21 cellular contexts compared by ENCODE assay signal in genomic region chr2:238954841-238955521, GRCh38.
DNase-seq lines count a peak whose midpoint lies in the region; ATAC-seq and TF ChIP-seq lines count a peak whose summit lies in the region.
"Had no signal": no experiment of that assay in that cellular context is flagged by ENCODE, and none has a peak within 500 bp of the region (broad histone marks: within the 10 kb centered on the region; RNA-seq: fewer than 3 reads in every experiment).

No MANE protein-coding gene starts in this region.

- DNase-seq in D341Med (ENCODE audit: low spot score) = peak; percentile 6
- DNase-seq in IMR-90 = peak; percentile 58
- DNase-seq in fibroblast of lung (ENCODE audit: low read depth in 2 of 2) = peak; percentile 81 to 93
- peak; percentile 36 for DNase-seq in neural progenitor cell (ENCODE audit: low spot score)
- no peak for DNase-seq in transverse colon
- DNase-seq in NCI-H748 (lab: John Stamatoyannopoulos, UW; ENCODE audit: unreplicated experiment) = no peak
- DNase-seq in SK-N-SH = no peak
- DNase-seq in activated CD4-positive, alpha-beta T cell treated with anti-CD3 and anti-CD28 coated beads for 48 hours = no peak
- DNase-seq: activated naive CD8-positive, alpha-beta T cell treated with anti-CD3 and anti-CD28 coated beads, Interleukin-2, amount 50 U/mL, for 24 hours; CD8-positive, alpha-beta memory T cell; erythroblast; KBM-7; NCI-H524; SHP77; stimulated activated naive B cell treated with anti-CD40 and anti-IgM and Interleukin-4, amounts not matched to agents 10 μg/mL and 1 μg/mL and 100 μg/mL, for 72 hours; WERI-Rb-1 had no signal

- H3K4me1 Mint-ChIP-seq in neural progenitor cell = no peaks in the 10 kb centered on the region
- H3K4me1 Mint-ChIP-seq: activated naive CD8-positive, alpha-beta T cell treated with anti-CD3 and anti-CD28 coated beads, Interleukin-2, amount 50 U/mL, for 24 hours; CD8-positive, alpha-beta memory T cell; memory B cell; stimulated activated naive B cell treated with anti-CD40 and anti-IgM and Interleukin-4, amounts not matched to agents 10 μg/mL and 1 μg/mL and 100 μg/mL, for 72 hours had no signal

- no peak overlapping the region for H3K27ac Mint-ChIP-seq in neural progenitor cell
- H3K27ac Mint-ChIP-seq: activated naive CD8-positive, alpha-beta T cell treated with anti-CD3 and anti-CD28 coated beads, Interleukin-2, amount 50 U/mL, for 24 hours; CD8-positive, alpha-beta memory T cell; memory B cell; natural killer cell treated with Interleukin-12 subunit alpha and Interleukin-12 subunit beta and Interleukin-15 and Interleukin-18, amount 100 ng/mL, for 72 hours; stimulated activated naive B cell treated with anti-CD40 and anti-IgM and Interleukin-4, amounts not matched to agents 10 μg/mL and 1 μg/mL and 100 μg/mL, for 72 hours; T-helper 1 cell treated with Interleukin-12 subunit alpha and Interleukin-12 subunit beta and Interleukin-4 antibody, amounts not matched to agents 30 μg/mL and 1 μg/mL, for 36 hours had no signal

- H2AK5ac ChIP-seq in IMR-90 (ENCODE audit: low read depth, low read length) = peak overlapping the region; percentile 25; the same call in 1 of the 2 replicates

- H3K23ac ChIP-seq in IMR-90 (ENCODE audit: low read depth, low read length) = peak overlapping the region; percentile 54; the same call in 1 of the 2 replicates

- H3K79me2 ChIP-seq in fibroblast of lung (ENCODE audit: control insufficient read depth, insufficient read depth, low read length) (no peaks in the 10 kb centered on the region), neural progenitor cell (ENCODE audit: low read depth) (no peaks in the 10 kb centered on the region), SK-N-SH (ENCODE audit: insufficient read depth) (no peaks in the 10 kb centered on the region)

- H3K4me3 ChIP-seq in IMR-90 (ENCODE audit: insufficient read depth, low read depth, low read length) (no peak overlapping the region), fibroblast of lung (replicated peaks in 1 of 4; ENCODE audit: control extremely low read depth in 1 of 4, insufficient read depth in 1 of 4, low read depth in 3 of 4, low read length in 4 of 4) (no peak overlapping the region), neural progenitor cell (no peak overlapping the region), transverse colon (no peak overlapping the region), SK-N-SH (ENCODE audit: low read depth in 2 of 2, low read length in 1 of 2) (no peak overlapping the region)
- H3K4me3 ChIP-seq: cardiac muscle cell, dorsolateral prefrontal cortex had no signal

- no peak overlapping the region for H2BK5ac ChIP-seq in IMR-90 (ENCODE audit: low read depth, low read length, poor library complexity, severe bottlenecking)

- no peaks in the 10 kb centered on the region for H3K9me3 Mint-ChIP-seq in neural progenitor cell
- H3K9me3 Mint-ChIP-seq: activated naive CD8-positive, alpha-beta T cell treated with anti-CD3 and anti-CD28 coated beads, Interleukin-2, amount 50 U/mL, for 24 hours; CD8-positive, alpha-beta memory T cell; natural killer cell treated with Interleukin-12 subunit alpha and Interleukin-12 subunit beta and Interleukin-15 and Interleukin-18, amount 100 ng/mL, for 72 hours; stimulated activated naive B cell treated with anti-CD40 and anti-IgM and Interleukin-4, amounts not matched to agents 10 μg/mL and 1 μg/mL and 100 μg/mL, for 72 hours; T-helper 1 cell treated with Interleukin-12 subunit alpha and Interleukin-12 subunit beta and Interleukin-4 antibody, amounts not matched to agents 30 μg/mL and 1 μg/mL, for 36 hours had no signal

- H2BK120ac ChIP-seq in IMR-90 (ENCODE audit: low read depth, low read length) = peak overlapping the region; percentile 0; the same call in 1 of the 2 replicates

- H3K27ac ChIP-seq in IMR-90 (ENCODE audit: insufficient read depth, low read length) (no peak overlapping the region), fibroblast of lung (ENCODE audit: insufficient read depth, low read length) (no peak overlapping the region), neural progenitor cell (no peak overlapping the region), transverse colon (no peak overlapping the region), SK-N-SH (ENCODE audit: low read depth in 2 of 2, low read length in 1 of 2) (no peak overlapping the region)
- H3K27ac ChIP-seq: cardiac muscle cell, dorsolateral prefrontal cortex, WERI-Rb-1 had no signal

- 0 out of 2 replicates have a peak, but pooled peaks cover 2% of the 10 kb centered on the region for H3K9me1 ChIP-seq in IMR-90 (ENCODE audit: insufficient read depth, low read length)

- H2BK20ac ChIP-seq in IMR-90 (ENCODE audit: low read depth, low read length) = no peak overlapping the region

- no peak overlapping the region for H2BK15ac ChIP-seq in IMR-90 (ENCODE audit: low read depth, low read length)

- H2AFZ ChIP-seq in IMR-90 (replicated peaks; ENCODE audit: low read length, poor library complexity) (peak overlapping the region; percentile 81), fibroblast of lung (ENCODE audit: low read length) (peak overlapping the region; percentile 1), neural progenitor cell (replicated peaks) (peak overlapping the region; percentile 60), SK-N-SH (ENCODE audit: low read depth) (no peak overlapping the region)

- no TSS peak for BruUV-seq in IMR-90 (replicated peaks; lab: Mats Ljungman, UMichigan)

- H3K36me3 ChIP-seq in IMR-90 (ENCODE audit: control insufficient read depth, insufficient read depth, low read length) = no peaks in the 10 kb centered on the region
- no peaks in the 10 kb centered on the region for H3K36me3 ChIP-seq in fibroblast of lung (ENCODE audit: control insufficient read depth, insufficient read depth, low read length)
- no peaks in the 10 kb centered on the region for H3K36me3 ChIP-seq in neural progenitor cell
- H3K36me3 ChIP-seq in transverse colon = no peaks in the 10 kb centered on the region
- H3K36me3 ChIP-seq in SK-N-SH (replicated peaks in 1 of 2; ENCODE audit: control insufficient read depth in 1 of 2, insufficient read depth in 2 of 2, low read length in 1 of 2) = no peaks in the 10 kb centered on the region
- H3K36me3 ChIP-seq: cardiac muscle cell, WERI-Rb-1 had no signal

- CTCF ChIA-PET in IMR-90 (lab: Yijun Ruan, JAX) = no interaction called here
- CTCF ChIA-PET in SK-N-SH (lab: Yijun Ruan, JAX) = interaction anchor here (0.8 kb wide), 1 partner anchor 16 kb away, joined by 3 read pairs; no protein-coding TSS in a partner anchor

- peaks cover 3% of the 10 kb centered on the region for H3K27me3 Mint-ChIP-seq in neural progenitor cell (ENCODE audit: insufficient read depth, low read depth)

- TF ChIP-seq POLR2A in IMR-90 (IDR thresholded peaks at IDR 0.05; ENCODE audit: low read depth, low read length) (no peak), transverse colon (IDR thresholded peaks at IDR 0.05) (no peak)

- peak overlapping the region; percentile 56 for H2AK9ac ChIP-seq in IMR-90 (replicated peaks; ENCODE audit: low read depth, low read length, poor library complexity)

- TF ChIP-seq EP300 in transverse colon (IDR thresholded peaks at IDR 0.05; ENCODE audit: low read depth) (no peak), SK-N-SH (IDR thresholded peaks at IDR 0.05; ENCODE audit: borderline replicate concordance in 1 of 2, low read depth in 1 of 2, low read length in 1 of 2) (no peak)

- H4K5ac ChIP-seq in IMR-90 (ENCODE audit: low read depth, low read length) = no peak overlapping the region

- peak overlapping the region; percentile 18; the same call in 1 of the 2 replicates for H3K14ac ChIP-seq in IMR-90 (replicated peaks; ENCODE audit: low read depth, low read length)

- H3K4ac ChIP-seq in IMR-90 (ENCODE audit: low read depth, low read length) = peak overlapping the region; percentile 52; the same call in 1 of the 2 replicates

- TF ChIP-seq CTCF in IMR-90 (conservative IDR thresholded peaks at IDR 0.05; ENCODE audit: low read depth, low read length) (no peak), fibroblast of lung (conservative IDR thresholded peaks at IDR 0.05 in 1 of 2, IDR thresholded peaks at IDR 0.05 in 1 of 2; ENCODE audit: low read depth in 1 of 2, low read length in 2 of 2) (no peak), neural progenitor cell (IDR thresholded peaks at IDR 0.05) (peak; percentile 12), transverse colon (IDR thresholded peaks at IDR 0.05) (no peak), SK-N-SH (IDR thresholded peaks at IDR 0.05) (no peak)

- H4K20me1 ChIP-seq in IMR-90 (ENCODE audit: insufficient read depth, low read length) = no peaks in the 10 kb centered on the region
- H4K20me1 ChIP-seq in fibroblast of lung (ENCODE audit: control insufficient read depth, extremely low read depth, insufficient read depth, low read length) = no peaks in the 10 kb centered on the region
- H4K20me1 ChIP-seq in neural progenitor cell (ENCODE audit: low read depth) = no peaks in the 10 kb centered on the region
- H4K20me1 ChIP-seq in SK-N-SH (ENCODE audit: insufficient read depth) = no peaks in the 10 kb centered on the region

- H3K79me1 ChIP-seq in IMR-90 (ENCODE audit: low read depth in 1 of 2, low read length in 2 of 2) = no peaks in the 10 kb centered on the region

- H3K9me3 ChIP-seq in IMR-90 (ENCODE audit: control insufficient read depth, insufficient read depth, low read length) (no peaks in the 10 kb centered on the region), fibroblast of lung (ENCODE audit: control insufficient read depth, insufficient read depth, low read depth, low read length) (no peaks in the 10 kb centered on the region), neural progenitor cell (ENCODE audit: low read depth) (no peaks in the 10 kb centered on the region), transverse colon (no peaks in the 10 kb centered on the region), SK-N-SH (no peaks in the 10 kb centered on the region)

- no peak overlapping the region for H3K9ac ChIP-seq in IMR-90 (ENCODE audit: low read depth, low read length)
- H3K9ac ChIP-seq in fibroblast of lung (ENCODE audit: insufficient read depth, low read length) = no peak overlapping the region
- no peak overlapping the region for H3K9ac ChIP-seq in neural progenitor cell
- H3K9ac ChIP-seq in SK-N-SH = no peak overlapping the region

- dilution Hi-C loops in IMR-90 (cut with HindIII; ENCODE audit: low sequenced_read_pairs, unreplicated experiment) = no loop called here

- no peaks in the 10 kb centered on the region for H3K36me3 Mint-ChIP-seq in neural progenitor cell
- H3K36me3 Mint-ChIP-seq: CD8-positive, alpha-beta memory T cell; natural killer cell treated with Interleukin-12 subunit alpha and Interleukin-12 subunit beta and Interleukin-15 and Interleukin-18, amount 100 ng/mL, for 72 hours; stimulated activated naive B cell treated with anti-CD40 and anti-IgM and Interleukin-4, amounts not matched to agents 10 μg/mL and 1 μg/mL and 100 μg/mL, for 72 hours had no signal

- no peak overlapping the region for H3K56ac ChIP-seq in IMR-90 (ENCODE audit: extremely low read depth, insufficient read depth, low read length)

- H3K18ac ChIP-seq in IMR-90 (ENCODE audit: low read depth, low read length) = no peak overlapping the region

- POLR2A ChIA-PET in IMR-90 (lab: Charles Lee; ENCODE audit: unreplicated experiment) (no interaction called here), SK-N-SH (lab: Yijun Ruan, JAX) (no interaction called here)

- no peak overlapping the region for H3K4me3 Mint-ChIP-seq in neural progenitor cell
- H3K4me3 Mint-ChIP-seq: activated naive CD8-positive, alpha-beta T cell treated with anti-CD3 and anti-CD28 coated beads, Interleukin-2, amount 50 U/mL, for 24 hours; CD8-positive, alpha-beta memory T cell; memory B cell; natural killer cell treated with Interleukin-12 subunit alpha and Interleukin-12 subunit beta and Interleukin-15 and Interleukin-18, amount 100 ng/mL, for 72 hours; stimulated activated naive B cell treated with anti-CD40 and anti-IgM and Interleukin-4, amounts not matched to agents 10 μg/mL and 1 μg/mL and 100 μg/mL, for 72 hours; T-helper 1 cell treated with Interleukin-12 subunit alpha and Interleukin-12 subunit beta and Interleukin-4 antibody, amounts not matched to agents 30 μg/mL and 1 μg/mL, for 36 hours had no signal

- ATAC-seq in IMR-90 (ENCODE audit: low read depth) = peak; percentile 75
- ATAC-seq: activated naive CD8-positive, alpha-beta T cell treated with anti-CD3 and anti-CD28 coated beads, Interleukin-2, amount 50 U/mL, for 24 hours; natural killer cell treated with Interleukin-12 subunit alpha and Interleukin-12 subunit beta and Interleukin-15 and Interleukin-18, amount 100 ng/mL, for 72 hours; stimulated activated naive B cell treated with anti-CD40 and anti-IgM and Interleukin-4, amounts not matched to agents 10 μg/mL and 1 μg/mL and 100 μg/mL, for 72 hours had no signal

- intact Hi-C loops in IMR-90 (cut with micrococcal nuclease) (no loop called here), transverse colon (cut with DNase I; ENCODE audit: low total_unique reads) (no loop called here)

- H4K8ac ChIP-seq in IMR-90 (ENCODE audit: low read depth in 2 of 2, low read length in 2 of 2) = peak overlapping the region in 1 of 2 experiments; percentile 56; a peak in 1 of 4 replicates

- in situ Hi-C loops in IMR-90 (cut with MboI; ENCODE audit: low sequenced_read_pairs) (loop anchor here (25.0 kb wide), 1 partner anchor 593 kb away; no protein-coding TSS in a partner anchor), transverse colon (cut with MboI; ENCODE audit: low pct_ligation_motif_present in 1 of 4, low pct_unique_long_range_greater_than_20kb in 1 of 4, low sequenced_read_pairs in 3 of 4) (no loop called here)

- H3K9me2 ChIP-seq in SK-N-SH = no peaks in the 10 kb centered on the region

- H3K4me1 ChIP-seq in IMR-90 (ENCODE audit: control insufficient read depth, insufficient read depth, low read length) = peaks cover 10% of the 10 kb centered on the region; the same call in 1 of the 2 replicates
- peaks cover 7% of the 10 kb centered on the region for H3K4me1 ChIP-seq in fibroblast of lung (ENCODE audit: control insufficient read depth, extremely low read depth, insufficient read depth, low read length)
- no peaks in the 10 kb centered on the region for H3K4me1 ChIP-seq in neural progenitor cell
- no peaks in the 10 kb centered on the region for H3K4me1 ChIP-seq in transverse colon
- no peaks in the 10 kb centered on the region for H3K4me1 ChIP-seq in SK-N-SH (ENCODE audit: control insufficient read depth in 1 of 2, insufficient read depth in 2 of 2, low read depth in 1 of 2, low read length in 1 of 2)

- H4K91ac ChIP-seq in IMR-90 (ENCODE audit: insufficient read depth, low read depth, low read length) = no peak overlapping the region

- H3K27me3 ChIP-seq in IMR-90 (ENCODE audit: control insufficient read depth, insufficient read depth, low read length) = no peaks in the 10 kb centered on the region
- H3K27me3 ChIP-seq in fibroblast of lung (ENCODE audit: control insufficient read depth, insufficient read depth, low read length) = no peaks in the 10 kb centered on the region
- no peaks in the 10 kb centered on the region for H3K27me3 ChIP-seq in neural progenitor cell
- H3K27me3 ChIP-seq in transverse colon = peaks cover 13% of the 10 kb centered on the region
- H3K27me3 ChIP-seq in SK-N-SH (ENCODE audit: insufficient read depth) = no peaks in the 10 kb centered on the region
- H3K27me3 ChIP-seq: cardiac muscle cell had no signal

- H3F3A ChIP-seq in neural progenitor cell (ENCODE audit: low read depth) = no peaks in the 10 kb centered on the region
- H3F3A ChIP-seq in SK-N-SH (replicated peaks; ENCODE audit: insufficient read depth) = no peaks in the 10 kb centered on the region

- 53% methylated on average over 3 of the region's 11 CpGs; no CpG with 5 or more reads in 1 of the 2 experiments for WGBS in IMR-90 (ENCODE audit: extremely low coverage in 2 of 2, insufficient read length in 1 of 2), 2 experiments
- 53% methylated on average over 2 to 10 of the region's 11 CpGs for WGBS in transverse colon (ENCODE audit: low coverage in 1 of 2), 2 donors
- WGBS in SK-N-SH (ENCODE audit: low lambda C conversion rate) = 65% methylated on average over 10 of the region's 11 CpGs

- TF ChIP-seq RAD21 in IMR-90 (IDR thresholded peaks at IDR 0.05; ENCODE audit: low read length) = no peak
- TF ChIP-seq RAD21 in SK-N-SH (IDR thresholded peaks at IDR 0.05; ENCODE audit: low read length) = no peak

- H3K4me2 ChIP-seq in IMR-90 (ENCODE audit: low read depth, low read length) = no peak overlapping the region
- H3K4me2 ChIP-seq in fibroblast of lung (ENCODE audit: extremely low read depth, insufficient read depth, low read length) = no peak overlapping the region
- H3K4me2 ChIP-seq in neural progenitor cell = no peak overlapping the region
- H3K4me2 ChIP-seq in SK-N-SH = no peak overlapping the region

Comparison
In these comparisons a context has a peak if more than half of its experiments do, and no peak if none do; other contexts are left out.
1. DNase-seq: peak in D341Med (single experiment), IMR-90 (single experiment), fibroblast of lung (2 of 2) and neural progenitor cell (single experiment); none in transverse colon (single experiment), NCI-H748 (single experiment), SK-N-SH (single experiment) and activated CD4-positive, alpha-beta T cell treated with anti-CD3 and anti-CD28 coated beads for 48 hours (single experiment).